In the genomic region with DNA sequence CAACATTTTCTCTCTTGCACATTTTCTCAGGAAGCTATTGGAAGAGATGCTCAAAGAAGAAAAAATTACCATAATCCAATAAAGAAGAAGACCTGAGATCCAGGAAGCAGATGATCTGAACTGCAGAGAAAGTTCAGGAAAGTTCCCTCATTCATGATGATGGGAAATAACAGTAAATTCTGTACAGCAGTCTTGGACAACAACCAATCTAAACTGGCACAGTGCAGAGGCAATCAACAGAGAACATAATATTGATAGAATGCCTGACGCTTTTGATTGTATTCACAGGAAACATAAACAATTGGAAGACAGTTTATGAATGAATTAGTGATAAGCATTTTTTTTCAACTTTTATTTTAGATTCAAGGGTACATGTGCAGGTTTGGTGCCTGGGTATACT, we compare ENCODE assay signal across 35 cellular contexts.
"Had no signal": no experiment of that assay in that cellular context is flagged by ENCODE, and none has a peak within 500 bp of the region (broad histone marks: within the 10 kb centered on the region; RNA-seq: fewer than 3 reads in every experiment).

No MANE protein-coding gene starts in this region.

- H3K4me3 ChIP-seq: MG63 had no signal

- H3K27me3 ChIP-seq: MG63 had no signal

- H3K4me2 ChIP-seq: KMS-11 had no signal

- DNase-seq: Karpas-422, Kasumi-1, MG63, MM.1S, MV-4-11, NCI-H1048, NCI-H1092, NCI-H1092 treated with DMSO at 0.1 percent for 48 hours, NCI-H1105, NCI-H1105 treated with DMSO at 0.1 percent for 48 hours, NCI-H1417, NCI-H1417 treated with DMSO at 0.1 percent for 48 hours, NCI-H1436, NCI-H1436 treated with DMSO at 0.1 percent for 48 hours, NCI-H146, NCI-H1694, NCI-H1694 treated with DMSO at 0.1 percent for 48 hours, NCI-H187, NCI-H187 treated with DMSO at 0.1 percent for 48 hours, NCI-H1930, NCI-H2029, NCI-H2029 treated with DMSO at 0.1 percent for 48 hours, NCI-H2081, NCI-H2081 treated with DMSO at 0.1 percent for 48 hours, NCI-H2107, NCI-H2171, NCI-H2171 treated with DMSO at 0.1 percent for 48 hours, NCI-H2227 treated with DMSO at 0.1 percent for 48 hours, NCI-H226, NCI-H345, NCI-H446, NCI-H446 treated with DMSO at 0.1 percent for 48 hours, NCI-H510A, NCI-H510A treated with DMSO at 0.1 percent for 48 hours had no signal

- H3K36me3 ChIP-seq: MG63 had no signal

- H3K27ac ChIP-seq: KMS-11 had no signal
